Comparison of ENCODE assay signal across 15 cellular contexts in the genomic region with DNA sequence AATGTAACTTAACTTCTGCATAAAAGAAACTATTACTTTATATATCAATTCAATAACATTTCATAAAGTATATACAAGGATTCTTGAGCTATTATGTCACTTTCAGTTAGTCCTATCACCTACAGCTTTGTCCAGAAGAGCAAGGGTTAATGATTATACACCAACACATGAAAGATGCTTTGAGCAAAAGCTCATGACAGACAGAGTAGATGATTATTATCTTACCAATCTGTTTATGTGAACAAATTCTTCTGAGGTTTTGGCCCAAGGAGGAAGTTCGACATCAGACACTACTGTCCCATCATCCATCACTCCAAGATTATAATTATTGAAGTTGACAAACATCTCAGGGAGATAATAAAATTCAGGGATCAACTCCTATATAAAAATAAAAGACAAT.
A peak's percentile ranks its signal among the peaks of the same experiment; 100 is the strongest.
DNase-seq lines count a peak whose midpoint lies in the region.
"Had no signal": no experiment of that assay in that cellular context is flagged by ENCODE, and none has a peak within 500 bp of the region (broad histone marks: within the 10 kb centered on the region; RNA-seq: fewer than 3 reads in every experiment).

No MANE protein-coding gene starts in this region.

- H3K27me3 Mint-ChIP-seq in activated CD4-positive, alpha-beta memory T cell treated with anti-CD3 and anti-CD28 coated beads for 36 hours, result no peaks in the 10 kb centered on the region

- peaks cover 18% of the 10 kb centered on the region for H3K36me3 Mint-ChIP-seq in activated CD4-positive, alpha-beta memory T cell treated with anti-CD3 and anti-CD28 coated beads for 36 hours

- H3K27ac Mint-ChIP-seq in activated CD4-positive, alpha-beta memory T cell treated with anti-CD3 and anti-CD28 coated beads for 36 hours, result no peak overlapping the region
- H3K27ac Mint-ChIP-seq: HFFc6 had no signal

- peaks cover 6% of the 10 kb centered on the region for H3K4me1 Mint-ChIP-seq in activated CD4-positive, alpha-beta memory T cell treated with anti-CD3 and anti-CD28 coated beads for 36 hours (ENCODE audit: low read depth)

- intact Hi-C loops in activated CD4-positive, alpha-beta memory T cell treated with anti-CD3 and anti-CD28 coated beads for 36 hours (cut with micrococcal nuclease), result no loop called here

- CTCF ChIA-PET in activated CD4-positive, alpha-beta memory T cell treated with anti-CD3 and anti-CD28 coated beads for 36 hours (lab: Charles Lee), result interaction anchor here (0.7 kb wide), 1 partner anchor 60 kb away, joined by 4 read pairs; no protein-coding TSS in a partner anchor

- POLR2A ChIA-PET in activated CD4-positive, alpha-beta memory T cell treated with anti-CD3 and anti-CD28 coated beads for 36 hours (lab: Charles Lee), result no interaction called here

- peak; percentile 6 for DNase-seq in AG08396 (ENCODE audit: low spot score)
- peak; percentile 40 for DNase-seq in ELR (ENCODE audit: low read depth)
- peak; percentile 63 for DNase-seq in OCI-M1 (lab: John Stamatoyannopoulos, UW)
- peak; percentile 3 for DNase-seq in fibroblast of peridontal ligament (ENCODE audit: extremely low read depth)
- no peak for DNase-seq in iPS-NIHi7 (ENCODE audit: extremely low spot score)
- DNase-seq in activated CD4-positive, alpha-beta memory T cell treated with anti-CD3 and anti-CD28 coated beads for 36 hours, result no peak
- no peak for DNase-seq in NCI-H226
- DNase-seq: CD8-positive, alpha-beta memory T cell; HFFc6; KG1; MV-4-11; NCI-H1694 treated with DMSO at 0.1 percent for 48 hours; NCI-H510A treated with DMSO at 0.1 percent for 48 hours; PC-3; SIG-M5 had no signal

- no peak overlapping the region for H3K4me3 Mint-ChIP-seq in activated CD4-positive, alpha-beta memory T cell treated with anti-CD3 and anti-CD28 coated beads for 36 hours
- H3K4me3 Mint-ChIP-seq: CD8-positive, alpha-beta memory T cell; HFFc6 had no signal

- H3K9me3 Mint-ChIP-seq in activated CD4-positive, alpha-beta memory T cell treated with anti-CD3 and anti-CD28 coated beads for 36 hours, result no peaks in the 10 kb centered on the region
- H3K9me3 Mint-ChIP-seq: CD8-positive, alpha-beta memory T cell; HFFc6 had no signal

Comparison
In these comparisons a context has a peak if more than half of its experiments do, and no peak if none do; other contexts are left out.
1. DNase-seq: peak in AG08396 (single experiment), ELR (single experiment), OCI-M1 (single experiment) and fibroblast of peridontal ligament (single experiment); none in iPS-NIHi7 (single experiment), activated CD4-positive, alpha-beta memory T cell treated with anti-CD3 and anti-CD28 coated beads for 36 hours (single experiment) and NCI-H226 (single experiment).